ENCODE assay signal across 30 cellular contexts in genomic region chr19:30718014-30718413, GRCh38.
"Had no signal": no experiment of that assay in that cellular context is flagged by ENCODE, and none has a peak within 500 bp of the region (broad histone marks: within the 10 kb centered on the region; RNA-seq: fewer than 3 reads in every experiment).

No MANE protein-coding gene starts in this region.

- ATAC-seq: activated CD8-positive, alpha-beta T cell treated with anti-CD3 and anti-CD28 coated beads for 36 hours; activated naive CD4-positive, alpha-beta T cell treated with anti-CD3 and anti-CD28 coated beads, Interleukin-2, amount 50 U/mL, for 72 hours; activated T-cell treated with anti-CD3 and anti-CD28 coated beads, Interleukin-2, amount 50 U/mL, for 72 hours; Panc1; SK-N-SH treated with all-trans-retinoic acid at 6 μM for 48 hours; T-cell had no signal

- H3K9me3 Mint-ChIP-seq: activated B cell treated with CpG ODN at 0.5 μM for 24 hours; activated CD8-positive, alpha-beta T cell treated with anti-CD3 and anti-CD28 coated beads for 36 hours; activated naive CD4-positive, alpha-beta T cell treated with anti-CD3 and anti-CD28 coated beads, Interleukin-2, amount 50 U/mL, for 72 hours; activated T-cell treated with anti-CD3 and anti-CD28 coated beads, Interleukin-2, amount 50 U/mL, for 72 hours; activated T-helper 2 cell treated with anti-CD3 and anti-CD28 coated beads, Interferon-gamma antibody, Interleukin-2, Interleukin-4, amounts not matched to agents 10 μg/mL and 5 μg/mL and 100 μg/mL, durations not matched to agents 14 hours and 24 hours and 36 hours; T-cell had no signal

- H3K27ac Mint-ChIP-seq: activated B cell treated with CpG ODN at 0.5 μM for 24 hours; activated CD8-positive, alpha-beta T cell treated with anti-CD3 and anti-CD28 coated beads for 36 hours; activated naive CD4-positive, alpha-beta T cell treated with anti-CD3 and anti-CD28 coated beads, Interleukin-2, amount 50 U/mL, for 72 hours; activated T-cell treated with anti-CD3 and anti-CD28 coated beads, Interleukin-2, amount 50 U/mL, for 72 hours; activated T-helper 2 cell treated with anti-CD3 and anti-CD28 coated beads, Interferon-gamma antibody, Interleukin-2, Interleukin-4, amounts not matched to agents 10 μg/mL and 5 μg/mL and 100 μg/mL, durations not matched to agents 14 hours and 24 hours and 36 hours; T-cell had no signal

- FAIRE-seq: astrocyte had no signal

- H3K27me3 Mint-ChIP-seq: activated B cell treated with CpG ODN at 0.5 μM for 24 hours had no signal

- DNase-seq: activated B cell treated with CpG ODN at 0.5 μM for 24 hours; activated CD4-positive, alpha-beta T cell treated with anti-CD3 and anti-CD28 coated beads for 4 hours; activated CD4-positive, alpha-beta T cell treated with anti-CD3 and anti-CD28 coated beads, Interleukin-2, amount 50 U/mL, for 4 hours; activated CD4-positive, CD25-positive, alpha-beta regulatory T cell treated with anti-CD3 and anti-CD28 coated beads, Interleukin-2, amount 50 U/mL, for 72 hours; activated CD8-positive, alpha-beta T cell treated with anti-CD3 and anti-CD28 coated beads for 36 hours; activated gamma-delta T cell; activated naive CD4-positive, alpha-beta T cell treated with Interleukin-2 at 50 U/mL for 16 hours; activated T-cell treated with anti-CD3 and anti-CD28 coated beads, Interleukin-2, amount 50 U/mL, for 1 hour; activated T-cell treated with anti-CD3 and anti-CD28 coated beads, Interleukin-2, amount 50 U/mL, for 72 hours; Karpas-422; KBM-7; NCI-H1105; NCI-H1417 treated with DMSO at 0.1 percent for 48 hours; NCI-H187 treated with DMSO at 0.1 percent for 48 hours; NCI-H2081; NCI-H2171 treated with DMSO at 0.1 percent for 48 hours; NCI-H2227 treated with DMSO at 0.1 percent for 48 hours; NCI-H446; NCI-H510A treated with DMSO at 0.1 percent for 48 hours; NCI-H526 treated with DMSO at 0.1 percent for 48 hours; NCI-H774; SHP77; T-cell; T-helper 2 cell; T-helper 9 cell had no signal

- H3K36me3 Mint-ChIP-seq: activated naive CD4-positive, alpha-beta T cell treated with anti-CD3 and anti-CD28 coated beads, Interleukin-2, amount 50 U/mL, for 72 hours; T-cell had no signal
